ENCODE assay signal across 1 cellular context in the genomic region with DNA sequence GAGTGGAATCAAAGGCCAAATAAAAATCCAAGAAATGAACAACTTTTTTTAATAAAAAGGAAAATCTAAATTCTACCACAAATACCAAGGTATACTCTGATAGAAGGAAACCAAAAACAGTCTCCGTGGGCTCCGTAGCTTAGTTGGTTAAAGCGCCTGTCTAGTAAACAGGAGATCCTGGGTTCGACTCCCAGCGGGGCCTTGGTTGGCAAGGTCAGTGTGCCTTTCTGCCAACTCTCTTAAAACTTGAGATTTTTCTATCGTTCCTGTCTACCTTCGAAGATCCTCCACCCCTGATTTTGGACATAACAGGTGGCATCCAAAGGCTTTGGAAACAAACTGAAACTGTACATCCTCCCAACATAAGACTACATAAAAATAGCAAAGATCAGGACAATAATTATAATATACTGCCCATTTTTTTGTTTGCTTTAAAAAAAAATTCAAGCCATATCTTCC.
A peak's percentile ranks its signal among the peaks of the same experiment; 100 is the strongest.
TF ChIP-seq lines count a peak whose summit lies in the region.

No MANE protein-coding gene starts in this region.

TF ChIP-seq in K562, 482 proteins besides CTCF, POLR2A, EP300 and RAD21 (continued from another document and continues in another):
- TF ChIP-seq, protein P1, sequence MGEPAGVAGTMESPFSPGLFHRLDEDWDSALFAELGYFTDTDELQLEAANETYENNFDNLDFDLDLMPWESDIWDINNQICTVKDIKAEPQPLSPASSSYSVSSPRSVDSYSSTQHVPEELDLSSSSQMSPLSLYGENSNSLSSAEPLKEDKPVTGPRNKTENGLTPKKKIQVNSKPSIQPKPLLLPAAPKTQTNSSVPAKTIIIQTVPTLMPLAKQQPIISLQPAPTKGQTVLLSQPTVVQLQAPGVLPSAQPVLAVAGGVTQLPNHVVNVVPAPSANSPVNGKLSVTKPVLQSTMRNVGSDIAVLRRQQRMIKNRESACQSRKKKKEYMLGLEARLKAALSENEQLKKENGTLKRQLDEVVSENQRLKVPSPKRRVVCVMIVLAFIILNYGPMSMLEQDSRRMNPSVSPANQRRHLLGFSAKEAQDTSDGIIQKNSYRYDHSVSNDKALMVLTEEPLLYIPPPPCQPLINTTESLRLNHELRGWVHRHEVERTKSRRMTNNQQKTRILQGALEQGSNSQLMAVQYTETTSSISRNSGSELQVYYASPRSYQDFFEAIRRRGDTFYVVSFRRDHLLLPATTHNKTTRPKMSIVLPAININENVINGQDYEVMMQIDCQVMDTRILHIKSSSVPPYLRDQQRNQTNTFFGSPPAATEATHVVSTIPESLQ (CRISPR knock-in tag; IDR thresholded peaks at IDR 0.05), result no peak
- TF ChIP-seq, protein P2, sequence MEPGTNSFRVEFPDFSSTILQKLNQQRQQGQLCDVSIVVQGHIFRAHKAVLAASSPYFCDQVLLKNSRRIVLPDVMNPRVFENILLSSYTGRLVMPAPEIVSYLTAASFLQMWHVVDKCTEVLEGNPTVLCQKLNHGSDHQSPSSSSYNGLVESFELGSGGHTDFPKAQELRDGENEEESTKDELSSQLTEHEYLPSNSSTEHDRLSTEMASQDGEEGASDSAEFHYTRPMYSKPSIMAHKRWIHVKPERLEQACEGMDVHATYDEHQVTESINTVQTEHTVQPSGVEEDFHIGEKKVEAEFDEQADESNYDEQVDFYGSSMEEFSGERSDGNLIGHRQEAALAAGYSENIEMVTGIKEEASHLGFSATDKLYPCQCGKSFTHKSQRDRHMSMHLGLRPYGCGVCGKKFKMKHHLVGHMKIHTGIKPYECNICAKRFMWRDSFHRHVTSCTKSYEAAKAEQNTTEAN (CRISPR knock-in tag; IDR thresholded peaks at IDR 0.05), result no peak
- TF ChIP-seq ZBTB8A (IDR thresholded peaks at IDR 0.05; ENCODE audit: partially characterized antibody), result peak; percentile 18
- TF ChIP-seq ARID1B (IDR thresholded peaks at IDR 0.05), result no peak
- TF ChIP-seq XRCC4 (IDR thresholded peaks at IDR 0.05; ENCODE audit: extremely low read depth, insufficient read depth, insufficient read length), result no peak
- TF ChIP-seq, protein P3, sequence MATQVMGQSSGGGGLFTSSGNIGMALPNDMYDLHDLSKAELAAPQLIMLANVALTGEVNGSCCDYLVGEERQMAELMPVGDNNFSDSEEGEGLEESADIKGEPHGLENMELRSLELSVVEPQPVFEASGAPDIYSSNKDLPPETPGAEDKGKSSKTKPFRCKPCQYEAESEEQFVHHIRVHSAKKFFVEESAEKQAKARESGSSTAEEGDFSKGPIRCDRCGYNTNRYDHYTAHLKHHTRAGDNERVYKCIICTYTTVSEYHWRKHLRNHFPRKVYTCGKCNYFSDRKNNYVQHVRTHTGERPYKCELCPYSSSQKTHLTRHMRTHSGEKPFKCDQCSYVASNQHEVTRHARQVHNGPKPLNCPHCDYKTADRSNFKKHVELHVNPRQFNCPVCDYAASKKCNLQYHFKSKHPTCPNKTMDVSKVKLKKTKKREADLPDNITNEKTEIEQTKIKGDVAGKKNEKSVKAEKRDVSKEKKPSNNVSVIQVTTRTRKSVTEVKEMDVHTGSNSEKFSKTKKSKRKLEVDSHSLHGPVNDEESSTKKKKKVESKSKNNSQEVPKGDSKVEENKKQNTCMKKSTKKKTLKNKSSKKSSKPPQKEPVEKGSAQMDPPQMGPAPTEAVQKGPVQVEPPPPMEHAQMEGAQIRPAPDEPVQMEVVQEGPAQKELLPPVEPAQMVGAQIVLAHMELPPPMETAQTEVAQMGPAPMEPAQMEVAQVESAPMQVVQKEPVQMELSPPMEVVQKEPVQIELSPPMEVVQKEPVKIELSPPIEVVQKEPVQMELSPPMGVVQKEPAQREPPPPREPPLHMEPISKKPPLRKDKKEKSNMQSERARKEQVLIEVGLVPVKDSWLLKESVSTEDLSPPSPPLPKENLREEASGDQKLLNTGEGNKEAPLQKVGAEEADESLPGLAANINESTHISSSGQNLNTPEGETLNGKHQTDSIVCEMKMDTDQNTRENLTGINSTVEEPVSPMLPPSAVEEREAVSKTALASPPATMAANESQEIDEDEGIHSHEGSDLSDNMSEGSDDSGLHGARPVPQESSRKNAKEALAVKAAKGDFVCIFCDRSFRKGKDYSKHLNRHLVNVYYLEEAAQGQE (CRISPR knock-in tag; IDR thresholded peaks at IDR 0.05; ENCODE audit: low read depth), result no peak
- TF ChIP-seq, protein P4, sequence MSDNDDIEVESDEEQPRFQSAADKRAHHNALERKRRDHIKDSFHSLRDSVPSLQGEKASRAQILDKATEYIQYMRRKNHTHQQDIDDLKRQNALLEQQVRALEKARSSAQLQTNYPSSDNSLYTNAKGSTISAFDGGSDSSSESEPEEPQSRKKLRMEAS (CRISPR knock-in tag; IDR thresholded peaks at IDR 0.05), result no peak
- TF ChIP-seq, protein P5, sequence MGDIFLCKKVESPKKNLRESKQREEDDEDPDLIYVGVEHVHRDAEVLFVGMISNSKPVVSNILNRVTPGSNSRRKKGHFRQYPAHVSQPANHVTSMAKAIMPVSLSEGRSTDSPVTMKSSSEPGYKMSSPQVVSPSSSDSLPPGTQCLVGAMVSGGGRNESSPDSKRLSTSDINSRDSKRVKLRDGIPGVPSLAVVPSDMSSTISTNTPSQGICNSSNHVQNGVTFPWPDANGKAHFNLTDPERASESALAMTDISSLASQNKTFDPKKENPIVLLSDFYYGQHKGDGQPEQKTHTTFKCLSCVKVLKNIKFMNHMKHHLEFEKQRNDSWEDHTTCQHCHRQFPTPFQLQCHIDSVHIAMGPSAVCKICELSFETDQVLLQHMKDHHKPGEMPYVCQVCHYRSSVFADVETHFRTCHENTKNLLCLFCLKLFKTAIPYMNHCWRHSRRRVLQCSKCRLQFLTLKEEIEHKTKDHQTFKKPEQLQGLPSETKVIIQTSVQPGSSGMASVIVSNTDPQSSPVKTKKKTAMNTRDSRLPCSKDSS (IDR thresholded peaks at IDR 0.05; ENCODE audit: low read depth, partially characterized antibody), result no peak
- TF ChIP-seq, protein P6, sequence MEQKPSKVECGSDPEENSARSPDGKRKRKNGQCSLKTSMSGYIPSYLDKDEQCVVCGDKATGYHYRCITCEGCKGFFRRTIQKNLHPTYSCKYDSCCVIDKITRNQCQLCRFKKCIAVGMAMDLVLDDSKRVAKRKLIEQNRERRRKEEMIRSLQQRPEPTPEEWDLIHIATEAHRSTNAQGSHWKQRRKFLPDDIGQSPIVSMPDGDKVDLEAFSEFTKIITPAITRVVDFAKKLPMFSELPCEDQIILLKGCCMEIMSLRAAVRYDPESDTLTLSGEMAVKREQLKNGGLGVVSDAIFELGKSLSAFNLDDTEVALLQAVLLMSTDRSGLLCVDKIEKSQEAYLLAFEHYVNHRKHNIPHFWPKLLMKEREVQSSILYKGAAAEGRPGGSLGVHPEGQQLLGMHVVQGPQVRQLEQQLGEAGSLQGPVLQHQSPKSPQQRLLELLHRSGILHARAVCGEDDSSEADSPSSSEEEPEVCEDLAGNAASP (IDR thresholded peaks at IDR 0.05), result no peak
- TF ChIP-seq CAMTA2 (CRISPR knock-in tag; conservative IDR thresholded peaks at IDR 0.05), result no peak
- TF ChIP-seq TAF9B (IDR thresholded peaks at IDR 0.05; ENCODE audit: partially characterized antibody), result no peak
- TF ChIP-seq ZNF212 (CRISPR knock-in tag; IDR thresholded peaks at IDR 0.05), result no peak
- TF ChIP-seq FOXA3 (CRISPR knock-in tag; conservative IDR thresholded peaks at IDR 0.05 in 1 of 2, IDR thresholded peaks at IDR 0.05 in 1 of 2), result no peak
- TF ChIP-seq SMARCB1 (IDR thresholded peaks at IDR 0.05; ENCODE audit: insufficient read length, low read depth), result no peak
- no peak for TF ChIP-seq SIX5 (IDR thresholded peaks at IDR 0.05; ENCODE audit: borderline replicate concordance in 1 of 2, insufficient read depth in 1 of 2, low read depth in 1 of 2, low read length in 2 of 2)
- TF ChIP-seq ZNF282 (CRISPR knock-in tag; IDR thresholded peaks at IDR 0.05), result no peak
- TF ChIP-seq, protein P7, sequence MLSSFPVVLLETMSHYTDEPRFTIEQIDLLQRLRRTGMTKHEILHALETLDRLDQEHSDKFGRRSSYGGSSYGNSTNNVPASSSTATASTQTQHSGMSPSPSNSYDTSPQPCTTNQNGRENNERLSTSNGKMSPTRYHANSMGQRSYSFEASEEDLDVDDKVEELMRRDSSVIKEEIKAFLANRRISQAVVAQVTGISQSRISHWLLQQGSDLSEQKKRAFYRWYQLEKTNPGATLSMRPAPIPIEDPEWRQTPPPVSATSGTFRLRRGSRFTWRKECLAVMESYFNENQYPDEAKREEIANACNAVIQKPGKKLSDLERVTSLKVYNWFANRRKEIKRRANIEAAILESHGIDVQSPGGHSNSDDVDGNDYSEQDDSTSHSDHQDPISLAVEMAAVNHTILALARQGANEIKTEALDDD (IDR thresholded peaks at IDR 0.05), result peak; percentile 88
- TF ChIP-seq E2F3 (CRISPR knock-in tag; IDR thresholded peaks at IDR 0.05), result no peak
- no peak for TF ChIP-seq KLF10 (CRISPR knock-in tag; IDR thresholded peaks at IDR 0.05)
- TF ChIP-seq, protein P8, sequence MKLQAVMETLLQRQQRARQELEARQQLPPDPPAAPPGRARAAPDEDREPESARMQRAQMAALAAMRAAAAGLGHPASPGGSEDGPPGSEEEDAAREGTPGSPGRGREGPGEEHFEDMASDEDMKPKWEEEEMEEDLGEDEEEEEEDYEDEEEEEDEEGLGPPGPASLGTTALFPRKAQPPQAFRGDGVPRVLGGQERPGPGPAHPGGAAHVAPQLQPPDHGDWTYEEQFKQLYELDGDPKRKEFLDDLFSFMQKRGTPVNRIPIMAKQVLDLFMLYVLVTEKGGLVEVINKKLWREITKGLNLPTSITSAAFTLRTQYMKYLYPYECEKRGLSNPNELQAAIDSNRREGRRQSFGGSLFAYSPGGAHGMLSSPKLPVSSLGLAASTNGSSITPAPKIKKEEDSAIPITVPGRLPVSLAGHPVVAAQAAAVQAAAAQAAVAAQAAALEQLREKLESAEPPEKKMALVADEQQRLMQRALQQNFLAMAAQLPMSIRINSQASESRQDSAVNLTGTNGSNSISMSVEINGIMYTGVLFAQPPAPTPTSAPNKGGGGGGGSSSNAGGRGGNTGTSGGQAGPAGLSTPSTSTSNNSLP (IDR thresholded peaks at IDR 0.05; ENCODE audit: borderline replicate concordance, low read depth, low read length), result peak; percentile 54
- no peak for TF ChIP-seq POLR2AphosphoS2 (IDR thresholded peaks at IDR 0.05; ENCODE audit: low read length)
- TF ChIP-seq, protein P9, sequence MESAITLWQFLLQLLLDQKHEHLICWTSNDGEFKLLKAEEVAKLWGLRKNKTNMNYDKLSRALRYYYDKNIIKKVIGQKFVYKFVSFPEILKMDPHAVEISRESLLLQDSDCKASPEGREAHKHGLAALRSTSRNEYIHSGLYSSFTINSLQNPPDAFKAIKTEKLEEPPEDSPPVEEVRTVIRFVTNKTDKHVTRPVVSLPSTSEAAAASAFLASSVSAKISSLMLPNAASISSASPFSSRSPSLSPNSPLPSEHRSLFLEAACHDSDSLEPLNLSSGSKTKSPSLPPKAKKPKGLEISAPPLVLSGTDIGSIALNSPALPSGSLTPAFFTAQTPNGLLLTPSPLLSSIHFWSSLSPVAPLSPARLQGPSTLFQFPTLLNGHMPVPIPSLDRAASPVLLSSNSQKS (CRISPR knock-in tag; IDR thresholded peaks at IDR 0.05), result no peak
- no peak for TF ChIP-seq ZFP36 (IDR thresholded peaks at IDR 0.05; ENCODE audit: low read depth, low read length, partially characterized antibody)
- no peak for TF ChIP-seq ZNF184 (CRISPR knock-in tag; IDR thresholded peaks at IDR 0.05)
- TF ChIP-seq PHF8 (IDR thresholded peaks at IDR 0.05; ENCODE audit: borderline replicate concordance, low read length), result no peak
- no peak for TF ChIP-seq CBX8 (IDR thresholded peaks at IDR 0.05; ENCODE audit: borderline replicate concordance, extremely low read depth, low read depth, low read length, poor library complexity, severe bottlenecking)
- TF ChIP-seq TRIM28 (IDR thresholded peaks at IDR 0.05), result peak; percentile 65
- TF ChIP-seq ZSCAN29 (IDR thresholded peaks at IDR 0.05), result peak; percentile 84; the same call in 1 of the 2 replicates
- TF ChIP-seq SETDB1 (IDR thresholded peaks at IDR 0.05; ENCODE audit: low read length), result no peak
- no peak for TF ChIP-seq KLF13 (tag; IDR thresholded peaks at IDR 0.05; ENCODE audit: borderline replicate concordance, low read depth)
- no peak for TF ChIP-seq ZZZ3 (IDR thresholded peaks at IDR 0.05)
- TF ChIP-seq, protein P10, sequence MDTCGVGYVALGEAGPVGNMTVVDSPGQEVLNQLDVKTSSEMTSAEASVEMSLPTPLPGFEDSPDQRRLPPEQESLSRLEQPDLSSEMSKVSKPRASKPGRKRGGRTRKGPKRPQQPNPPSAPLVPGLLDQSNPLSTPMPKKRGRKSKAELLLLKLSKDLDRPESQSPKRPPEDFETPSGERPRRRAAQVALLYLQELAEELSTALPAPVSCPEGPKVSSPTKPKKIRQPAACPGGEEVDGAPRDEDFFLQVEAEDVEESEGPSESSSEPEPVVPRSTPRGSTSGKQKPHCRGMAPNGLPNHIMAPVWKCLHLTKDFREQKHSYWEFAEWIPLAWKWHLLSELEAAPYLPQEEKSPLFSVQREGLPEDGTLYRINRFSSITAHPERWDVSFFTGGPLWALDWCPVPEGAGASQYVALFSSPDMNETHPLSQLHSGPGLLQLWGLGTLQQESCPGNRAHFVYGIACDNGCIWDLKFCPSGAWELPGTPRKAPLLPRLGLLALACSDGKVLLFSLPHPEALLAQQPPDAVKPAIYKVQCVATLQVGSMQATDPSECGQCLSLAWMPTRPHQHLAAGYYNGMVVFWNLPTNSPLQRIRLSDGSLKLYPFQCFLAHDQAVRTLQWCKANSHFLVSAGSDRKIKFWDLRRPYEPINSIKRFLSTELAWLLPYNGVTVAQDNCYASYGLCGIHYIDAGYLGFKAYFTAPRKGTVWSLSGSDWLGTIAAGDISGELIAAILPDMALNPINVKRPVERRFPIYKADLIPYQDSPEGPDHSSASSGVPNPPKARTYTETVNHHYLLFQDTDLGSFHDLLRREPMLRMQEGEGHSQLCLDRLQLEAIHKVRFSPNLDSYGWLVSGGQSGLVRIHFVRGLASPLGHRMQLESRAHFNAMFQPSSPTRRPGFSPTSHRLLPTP (IDR thresholded peaks at IDR 0.05; ENCODE audit: borderline replicate concordance, extremely low read depth, insufficient read length), result peak; percentile 97
- TF ChIP-seq CBFA2T3 (IDR thresholded peaks at IDR 0.05), result peak; percentile 15; the same call in 1 of the 2 replicates
- TF ChIP-seq, protein P11, sequence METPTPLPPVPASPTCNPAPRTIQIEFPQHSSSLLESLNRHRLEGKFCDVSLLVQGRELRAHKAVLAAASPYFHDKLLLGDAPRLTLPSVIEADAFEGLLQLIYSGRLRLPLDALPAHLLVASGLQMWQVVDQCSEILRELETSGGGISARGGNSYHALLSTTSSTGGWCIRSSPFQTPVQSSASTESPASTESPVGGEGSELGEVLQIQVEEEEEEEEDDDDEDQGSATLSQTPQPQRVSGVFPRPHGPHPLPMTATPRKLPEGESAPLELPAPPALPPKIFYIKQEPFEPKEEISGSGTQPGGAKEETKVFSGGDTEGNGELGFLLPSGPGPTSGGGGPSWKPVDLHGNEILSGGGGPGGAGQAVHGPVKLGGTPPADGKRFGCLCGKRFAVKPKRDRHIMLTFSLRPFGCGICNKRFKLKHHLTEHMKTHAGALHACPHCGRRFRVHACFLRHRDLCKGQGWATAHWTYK (CRISPR knock-in tag; IDR thresholded peaks at IDR 0.05), result no peak
- TF ChIP-seq, protein P12, sequence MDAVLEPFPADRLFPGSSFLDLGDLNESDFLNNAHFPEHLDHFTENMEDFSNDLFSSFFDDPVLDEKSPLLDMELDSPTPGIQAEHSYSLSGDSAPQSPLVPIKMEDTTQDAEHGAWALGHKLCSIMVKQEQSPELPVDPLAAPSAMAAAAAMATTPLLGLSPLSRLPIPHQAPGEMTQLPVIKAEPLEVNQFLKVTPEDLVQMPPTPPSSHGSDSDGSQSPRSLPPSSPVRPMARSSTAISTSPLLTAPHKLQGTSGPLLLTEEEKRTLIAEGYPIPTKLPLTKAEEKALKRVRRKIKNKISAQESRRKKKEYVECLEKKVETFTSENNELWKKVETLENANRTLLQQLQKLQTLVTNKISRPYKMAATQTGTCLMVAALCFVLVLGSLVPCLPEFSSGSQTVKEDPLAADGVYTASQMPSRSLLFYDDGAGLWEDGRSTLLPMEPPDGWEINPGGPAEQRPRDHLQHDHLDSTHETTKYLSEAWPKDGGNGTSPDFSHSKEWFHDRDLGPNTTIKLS (IDR thresholded peaks at IDR 0.05; ENCODE audit: borderline replicate concordance, low read depth), result 0 out of 2 replicates have a peak, but pooled peaks have one; percentile 45
